1 cellular context compared by ENCODE assay signal in genomic region chr5:123036391-123037103, GRCh38.
TF ChIP-seq lines count a peak whose summit lies in the region.

Gene PPIC, minus strand, starts transcription at chr5:123036725. Its CDS starts 100 bp downstream, at chr5:123036625.

TF ChIP-seq in HepG2, 621 proteins besides CTCF, POLR2A, EP300 and RAD21 (continued from another document and continues in another):
- TF ChIP-seq TAF15 (IDR thresholded peaks at IDR 0.05; ENCODE audit: low read depth, low read length, poor library complexity, severe bottlenecking) (no peak), ZNF704 (CRISPR knock-in tag; IDR thresholded peaks at IDR 0.05; ENCODE audit: borderline replicate concordance) (no peak), YEATS2 (CRISPR knock-in tag; IDR thresholded peaks at IDR 0.05; ENCODE audit: borderline replicate concordance) (no peak), ZBTB38 (CRISPR knock-in tag; IDR thresholded peaks at IDR 0.05) (no peak), ZNF766 (CRISPR knock-in tag; IDR thresholded peaks at IDR 0.05; ENCODE audit: borderline replicate concordance) (no peak), MXD3 (CRISPR knock-in tag; IDR thresholded peaks at IDR 0.05) (no peak), RFXAP (CRISPR knock-in tag; IDR thresholded peaks at IDR 0.05; ENCODE audit: borderline replicate concordance) (no peak), ARHGAP35 (CRISPR knock-in tag; IDR thresholded peaks at IDR 0.05; ENCODE audit: borderline replicate concordance) (no peak), ZNF563 (CRISPR knock-in tag; IDR thresholded peaks at IDR 0.05) (0 out of 2 replicates have a peak, but pooled peaks have one; percentile 5), HBP1 (CRISPR knock-in tag; IDR thresholded peaks at IDR 0.05; ENCODE audit: low read depth) (no peak), ZBTB10 (CRISPR knock-in tag; IDR thresholded peaks at IDR 0.05; ENCODE audit: borderline replicate concordance) (no peak), ZNF850 (CRISPR knock-in tag; conservative IDR thresholded peaks at IDR 0.05) (no peak), ZBTB37 (CRISPR knock-in tag; IDR thresholded peaks at IDR 0.05) (no peak), MEF2D (CRISPR knock-in tag; IDR thresholded peaks at IDR 0.05) (no peak), ZNF619 (CRISPR knock-in tag; IDR thresholded peaks at IDR 0.05) (0 out of 2 replicates have a peak, but pooled peaks have one; percentile 21), ZNF280D (CRISPR knock-in tag; IDR thresholded peaks at IDR 0.05) (no peak), ZNF234 (CRISPR knock-in tag; conservative IDR thresholded peaks at IDR 0.05) (no peak), ELF4 (CRISPR knock-in tag; IDR thresholded peaks at IDR 0.05; ENCODE audit: borderline replicate concordance) (no peak), MZF1 (CRISPR knock-in tag; IDR thresholded peaks at IDR 0.05; ENCODE audit: borderline replicate concordance) (no peak), FOXP1 (IDR thresholded peaks at IDR 0.05) (no peak), FOXP1 (CRISPR knock-in tag; IDR thresholded peaks at IDR 0.05) (no peak), ZNF546 (CRISPR knock-in tag; conservative IDR thresholded peaks at IDR 0.05) (no peak; the same call in 1 of the 2 replicates), ZNF564 (CRISPR knock-in tag; IDR thresholded peaks at IDR 0.05) (peak; percentile 58; the same call in 1 of the 2 replicates), ZNF547 (CRISPR knock-in tag; IDR thresholded peaks at IDR 0.05) (no peak), ZFY (CRISPR knock-in tag; IDR thresholded peaks at IDR 0.05) (peak; percentile 56), ADNP (CRISPR knock-in tag; IDR thresholded peaks at IDR 0.05) (no peak), LRRFIP1 (CRISPR knock-in tag; conservative IDR thresholded peaks at IDR 0.05) (no peak), ZNF30 (CRISPR knock-in tag; IDR thresholded peaks at IDR 0.05) (no peak), NR3C1 (CRISPR knock-in tag; IDR thresholded peaks at IDR 0.05) (no peak), ZNF576 (CRISPR knock-in tag; IDR thresholded peaks at IDR 0.05) (no peak), DR1 (CRISPR knock-in tag; IDR thresholded peaks at IDR 0.05) (no peak), PTBP1 (IDR thresholded peaks at IDR 0.05; ENCODE audit: low read depth, low read length, poor library complexity, severe bottlenecking) (no peak), ZNF569 (CRISPR knock-in tag; IDR thresholded peaks at IDR 0.05; ENCODE audit: borderline replicate concordance) (0 out of 2 replicates have a peak, but pooled peaks have one; percentile 50), CSRNP1 (CRISPR knock-in tag; IDR thresholded peaks at IDR 0.05) (peak; percentile 51; the same call in 1 of the 2 replicates), CREB1 (IDR thresholded peaks at IDR 0.05) (no peak), CREB1 (CRISPR knock-in tag; IDR thresholded peaks at IDR 0.05) (no peak), HNRNPLL (IDR thresholded peaks at IDR 0.05; ENCODE audit: low read depth, low read length, poor library complexity, severe bottlenecking) (peak; percentile 80), FOXO1 (CRISPR knock-in tag; IDR thresholded peaks at IDR 0.05) (no peak), NFRKB (IDR thresholded peaks at IDR 0.05) (no peak), ZMAT5 (CRISPR knock-in tag; IDR thresholded peaks at IDR 0.05; ENCODE audit: borderline replicate concordance, low read depth) (no peak), ELK4 (CRISPR knock-in tag; IDR thresholded peaks at IDR 0.05; ENCODE audit: borderline replicate concordance) (no peak), NFYC (CRISPR knock-in tag; IDR thresholded peaks at IDR 0.05) (no peak), HOXD1 (CRISPR knock-in tag; IDR thresholded peaks at IDR 0.05) (peak; percentile 45; the same call in 1 of the 2 replicates), ZNF660 (CRISPR knock-in tag; IDR thresholded peaks at IDR 0.05; ENCODE audit: borderline replicate concordance, low read depth) (no peak), NR2F1 (CRISPR knock-in tag; IDR thresholded peaks at IDR 0.05) (no peak), ZEB1 (IDR thresholded peaks at IDR 0.05; ENCODE audit: insufficient replicate concordance, low read depth) (no peak), FOXK2 (IDR thresholded peaks at IDR 0.05) (no peak), ZFP91 (CRISPR knock-in tag; IDR thresholded peaks at IDR 0.05; ENCODE audit: borderline replicate concordance) (peak; percentile 30; the same call in 1 of the 2 replicates), ZFAT (CRISPR knock-in tag; conservative IDR thresholded peaks at IDR 0.05) (no peak), NFKBIZ (CRISPR knock-in tag; IDR thresholded peaks at IDR 0.05) (peak; percentile 22; the same call in 1 of the 2 replicates)
